In genomic region chr14:89435527-89436273, GRCh38 we compare ENCODE assay signal across 15 cellular contexts. TPM values are rescaled to one million over a fixed set of nuclear protein-coding genes. Genes with fewer than 3 reads are reported as not detected.
DNase-seq lines count a peak whose midpoint lies in the region; ATAC-seq, FAIRE-seq and TF ChIP-seq lines count a peak whose summit lies in the region.
"Had no signal": no experiment of that assay in that cellular context is flagged by ENCODE, and none has a peak within 500 bp of the region (broad histone marks: within the 10 kb centered on the region; RNA-seq: fewer than 3 reads in every experiment).

No MANE protein-coding gene starts in this region.

- no peaks in the 10 kb centered on the region for H3K27me3 Mint-ChIP-seq in CD8-positive, alpha-beta T cell (ENCODE audit: low read depth)

- H3K4me1 Mint-ChIP-seq in CD8-positive, alpha-beta T cell (ENCODE audit: low read depth) = peaks cover 51% of the 10 kb centered on the region

- intact Hi-C loops in CD8-positive, alpha-beta T cell (cut with DNase I, micrococcal nuclease) = no loop called here
- intact Hi-C loops in ascending aorta (cut with DNase I) = no loop called here

- no peaks in the 10 kb centered on the region for H4K20me1 ChIP-seq in BLaER1

- peaks cover 16% of the 10 kb centered on the region for H3K36me3 Mint-ChIP-seq in CD8-positive, alpha-beta T cell

- FAIRE-seq in D721Med (lab: Jason Lieb, UNC) = no peak

- CTCF ChIA-PET in CD8-positive, alpha-beta T cell (lab: Charles Lee) = interaction anchor here (1.1 kb wide), 1 partner anchor 18 kb away, joined by 3 read pairs; no protein-coding TSS in a partner anchor

- H3K4me2 ChIP-seq in BLaER1 = peak overlapping the region; percentile 70

- no peak for DNase-seq in CD8-positive, alpha-beta T cell
- no peak for DNase-seq in ascending aorta (ENCODE audit: low spot score in 2 of 2)
- DNase-seq in mesenteric fat pad (ENCODE audit: low spot score) = peak; percentile 39
- no peak for DNase-seq in D721Med (ENCODE audit: insufficient read length, low spot score)
- no peak for DNase-seq in NCI-H524 (lab: John Stamatoyannopoulos, UW)
- DNase-seq in effector CD8-positive, alpha-beta T cell (lab: John Stamatoyannopoulos, UW) = no peak
- no peak for DNase-seq in nucleus accumbens (lab: John Stamatoyannopoulos, UW)
- DNase-seq: activated CD4-positive, alpha-beta T cell treated with anti-CD3 and anti-CD28 coated beads, Interleukin-2, amount 50 U/mL, for 48 hours; DMS53; left lung; NCI-H1694 treated with DMSO at 0.1 percent for 48 hours; NCI-H524 treated with DMSO at 0.1 percent for 48 hours; SJCRH30 had no signal

- H3K4me1 ChIP-seq in BLaER1 (peaks cover 63% of the 10 kb centered on the region), ascending aorta (peaks cover 4 to 8% of the 10 kb centered on the region in 2 donors)
- H3K4me1 ChIP-seq in CD8-positive, alpha-beta T cell (ENCODE audit: insufficient read depth, low read length) = peaks cover 13% of the 10 kb centered on the region
- H3K4me1 ChIP-seq: breast epithelium had no signal

- H3K27ac Mint-ChIP-seq in CD8-positive, alpha-beta T cell = peak overlapping the region; percentile 11

- H3K36me3 ChIP-seq in BLaER1 (peaks cover 5% of the 10 kb centered on the region; the same call in 1 of the 2 replicates), ascending aorta (no peaks in the 10 kb centered on the region)
- H3K36me3 ChIP-seq in CD8-positive, alpha-beta T cell (ENCODE audit: insufficient read depth, low read length) = no peaks in the 10 kb centered on the region
- H3K36me3 ChIP-seq: breast epithelium, left lung, SJCRH30 had no signal

- TF ChIP-seq CTCF in CD8-positive, alpha-beta T cell (IDR thresholded peaks at IDR 0.05) = no peak
- no peak for TF ChIP-seq CTCF in ascending aorta (IDR thresholded peaks at IDR 0.05)
- TF ChIP-seq CTCF in D721Med (IDR thresholded peaks at IDR 0.05; ENCODE audit: insufficient read depth, missing control alignments) = no peak

- POLR2A ChIA-PET in CD8-positive, alpha-beta T cell (lab: Charles Lee) = interaction anchor here (1.2 kb wide), 1 partner anchor 161 kb away, joined by 3 read pairs; no protein-coding TSS in a partner anchor

- H3K9me3 Mint-ChIP-seq in CD8-positive, alpha-beta T cell = no peaks in the 10 kb centered on the region

- no peak overlapping the region for H3K4me3 Mint-ChIP-seq in CD8-positive, alpha-beta T cell

- H3K9ac ChIP-seq in BLaER1 = no peak overlapping the region

- no peak overlapping the region for H3K4me3 ChIP-seq in BLaER1
- H3K4me3 ChIP-seq in CD8-positive, alpha-beta T cell (ENCODE audit: low read depth, low read length) = no peak overlapping the region
- no peak overlapping the region for H3K4me3 ChIP-seq in ascending aorta
- H3K4me3 ChIP-seq: breast epithelium, left lung, SJCRH30 had no signal

- H3K9me3 ChIP-seq in BLaER1 (peaks cover 4% of the 10 kb centered on the region; the same call in 1 of the 2 replicates), ascending aorta (no peaks in the 10 kb centered on the region)
- no peaks in the 10 kb centered on the region for H3K9me3 ChIP-seq in CD8-positive, alpha-beta T cell (ENCODE audit: low read length)
- H3K9me3 ChIP-seq: breast epithelium, left lung, SJCRH30 had no signal

- H3K27ac ChIP-seq in BLaER1 (peak overlapping the region; percentile 51; the same call in 1 of the 2 replicates), ascending aorta (peak overlapping the region; percentile 55 to 63)
- H3K27ac ChIP-seq in CD8-positive, alpha-beta T cell (ENCODE audit: low read depth, low read length) = no peak overlapping the region
- H3K27ac ChIP-seq: breast epithelium, left lung, SJCRH30 had no signal

- ATAC-seq in CD8-positive, alpha-beta T cell = no peak
- ATAC-seq: left lung had no signal

- no peaks in the 10 kb centered on the region for H3K27me3 ChIP-seq in BLaER1
- H3K27me3 ChIP-seq in CD8-positive, alpha-beta T cell (ENCODE audit: insufficient read depth, low read length) = no peaks in the 10 kb centered on the region
- H3K27me3 ChIP-seq in ascending aorta = no peaks in the 10 kb centered on the region
- H3K27me3 ChIP-seq: breast epithelium, left lung, SJCRH30 had no signal

RNA-seq across cellular contexts. Expression of gene FOXN3, which starts 18.7 kb away (rescaled TPM):
- total RNA-seq in CD8-positive, alpha-beta T cell = 100 to 1,000 TPM; 134 to 139 TPM
- 96.3 TPM for total RNA-seq in ascending aorta
- total RNA-seq in mesenteric fat pad = 136 TPM
